ENCODE assay signal across 33 cellular contexts in genomic region chr3:183546625-183547024, GRCh38. TPM values are rescaled to one million over a fixed set of nuclear protein-coding genes. Genes with fewer than 3 reads are reported as not detected.
"Had no signal": no experiment of that assay in that cellular context is flagged by ENCODE, and none has a peak within 500 bp of the region (broad histone marks: within the 10 kb centered on the region; RNA-seq: fewer than 3 reads in every experiment).

No MANE protein-coding gene starts in this region.

- H3K4me3 Mint-ChIP-seq: activated B cell treated with CpG ODN at 0.5 μM for 24 hours; activated CD8-positive, alpha-beta T cell treated with anti-CD3 and anti-CD28 coated beads for 36 hours; activated naive CD4-positive, alpha-beta T cell treated with anti-CD3 and anti-CD28 coated beads, Interleukin-2, amount 10 ng/mL, durations not matched to agents 7 days and 5 days; activated naive CD8-positive, alpha-beta T cell treated with anti-CD3 and anti-CD28 coated beads for 36 hours; activated naive CD8-positive, alpha-beta T cell treated with anti-CD3 and anti-CD28 coated beads, Interleukin-2, amount 50 U/mL, for 24 hours; activated T-cell treated with anti-CD3 and anti-CD28 coated beads, Interleukin-2, amount 50 U/mL, for 4 hours; effector memory CD8-positive, alpha-beta T cell; T-cell; T-helper 1 cell treated with Interleukin-12 subunit alpha and Interleukin-12 subunit beta and Interleukin-4 antibody, amounts not matched to agents 30 μg/mL and 1 μg/mL, for 36 hours; T-helper 2 cell treated with Interferon-gamma antibody and Interleukin-4, amounts not matched to agents 5 μg/mL and 100 μg/mL, for 36 hours had no signal

- H3K36me3 ChIP-seq: adrenal gland, esophagus muscularis mucosa, gastrocnemius medialis, heart left ventricle, WERI-Rb-1 had no signal

- H3K4me1 ChIP-seq: esophagus muscularis mucosa, gastrocnemius medialis had no signal

- FAIRE-seq: colon had no signal

- H3K27me3 Mint-ChIP-seq: activated B cell treated with CpG ODN at 0.5 μM for 24 hours; activated CD8-positive, alpha-beta T cell treated with anti-CD3 and anti-CD28 coated beads for 36 hours; activated naive CD4-positive, alpha-beta T cell treated with anti-CD3 and anti-CD28 coated beads, Interleukin-2, amount 10 ng/mL, durations not matched to agents 7 days and 5 days; activated naive CD8-positive, alpha-beta T cell treated with anti-CD3 and anti-CD28 coated beads for 36 hours; activated naive CD8-positive, alpha-beta T cell treated with anti-CD3 and anti-CD28 coated beads, Interleukin-2, amount 50 U/mL, for 24 hours; effector memory CD8-positive, alpha-beta T cell; T-cell had no signal

- ATAC-seq: activated CD4-positive, CD25-positive, alpha-beta regulatory T cell treated with anti-CD3 and anti-CD28 coated beads, Interleukin-2, amount 50 U/mL, for 24 hours; activated CD8-positive, alpha-beta T cell treated with anti-CD3 and anti-CD28 coated beads for 36 hours; activated naive CD8-positive, alpha-beta T cell treated with anti-CD3 and anti-CD28 coated beads, Interleukin-2, amount 50 U/mL, for 24 hours; activated T-cell treated with anti-CD3 and anti-CD28 coated beads, Interleukin-2, amount 50 U/mL, for 4 hours; body of pancreas; effector memory CD8-positive, alpha-beta T cell; foreskin keratinocyte; gastrocnemius medialis; heart left ventricle; T-cell had no signal

- H3K27me3 ChIP-seq: adrenal gland, body of pancreas, esophagus muscularis mucosa, foreskin keratinocyte, gastrocnemius medialis, heart left ventricle had no signal

- H3K4me3 ChIP-seq: adrenal gland, body of pancreas, esophagus muscularis mucosa, gastrocnemius medialis, heart left ventricle had no signal

- H3K9me3 Mint-ChIP-seq: activated CD8-positive, alpha-beta T cell treated with anti-CD3 and anti-CD28 coated beads for 36 hours; activated naive CD4-positive, alpha-beta T cell treated with anti-CD3 and anti-CD28 coated beads, Interleukin-2, amount 10 ng/mL, durations not matched to agents 7 days and 5 days; activated naive CD8-positive, alpha-beta T cell treated with anti-CD3 and anti-CD28 coated beads, Interleukin-2, amount 50 U/mL, for 24 hours; activated T-cell treated with anti-CD3 and anti-CD28 coated beads, Interleukin-2, amount 50 U/mL, for 4 hours; effector memory CD8-positive, alpha-beta T cell; T-cell; T-helper 1 cell treated with Interleukin-12 subunit alpha and Interleukin-12 subunit beta and Interleukin-4 antibody, amounts not matched to agents 30 μg/mL and 1 μg/mL, for 36 hours; T-helper 2 cell treated with Interferon-gamma antibody and Interleukin-4, amounts not matched to agents 5 μg/mL and 100 μg/mL, for 36 hours had no signal

- H3K9me3 ChIP-seq: adrenal gland, body of pancreas, esophagus muscularis mucosa, gastrocnemius medialis, heart left ventricle had no signal

- DNase-seq: activated B cell treated with CpG ODN at 0.5 μM for 24 hours; activated CD4-positive, alpha-beta T cell treated with anti-CD3 and anti-CD28 coated beads for 48 hours; activated CD4-positive, alpha-beta T cell treated with anti-CD3 and anti-CD28 coated beads, Interleukin-2, amount 50 U/mL, for 1 hour; activated CD4-positive, alpha-beta T cell treated with anti-CD3 and anti-CD28 coated beads, Interleukin-2, amount 50 U/mL, for 48 hours; activated CD8-positive, alpha-beta memory T cell treated with anti-CD3 and anti-CD28 coated beads for 24 hours; activated CD8-positive, alpha-beta T cell treated with anti-CD3 and anti-CD28 coated beads for 36 hours; activated gamma-delta T cell; activated naive CD4-positive, alpha-beta T cell; activated naive CD4-positive, alpha-beta T cell treated with anti-CD3 and anti-CD28 coated beads, Interleukin-2, amount 10 ng/mL, durations not matched to agents 7 days and 5 days; activated naive CD8-positive, alpha-beta T cell treated with anti-CD3 and anti-CD28 coated beads for 36 hours; activated naive CD8-positive, alpha-beta T cell treated with anti-CD3 and anti-CD28 coated beads, Interleukin-2, amount 50 U/mL, for 24 hours; activated T-cell treated with anti-CD3 and anti-CD28 coated beads, Interleukin-2, amount 50 U/mL, for 4 hours; adrenal gland; aorta; body of pancreas; cortex of kidney; dermis blood vessel endothelial cell; effector CD4-positive, alpha-beta T cell; effector memory CD8-positive, alpha-beta T cell; erythroblast; foreskin keratinocyte; gastrocnemius medialis; glutamatergic neuron; heart left ventricle; T-cell; T1000; WERI-Rb-1 had no signal

- H3K27ac Mint-ChIP-seq: activated CD8-positive, alpha-beta T cell treated with anti-CD3 and anti-CD28 coated beads for 36 hours; activated naive CD4-positive, alpha-beta T cell treated with anti-CD3 and anti-CD28 coated beads, Interleukin-2, amount 10 ng/mL, durations not matched to agents 7 days and 5 days; activated naive CD8-positive, alpha-beta T cell treated with anti-CD3 and anti-CD28 coated beads for 36 hours; activated naive CD8-positive, alpha-beta T cell treated with anti-CD3 and anti-CD28 coated beads, Interleukin-2, amount 50 U/mL, for 24 hours; effector memory CD8-positive, alpha-beta T cell; T-cell; T-helper 1 cell treated with Interleukin-12 subunit alpha and Interleukin-12 subunit beta and Interleukin-4 antibody, amounts not matched to agents 30 μg/mL and 1 μg/mL, for 36 hours; T-helper 2 cell treated with Interferon-gamma antibody and Interleukin-4, amounts not matched to agents 5 μg/mL and 100 μg/mL, for 36 hours had no signal

- H3K27ac ChIP-seq: adrenal gland, body of pancreas, esophagus muscularis mucosa, foreskin keratinocyte, gastrocnemius medialis, heart left ventricle, WERI-Rb-1 had no signal

RNA-seq across cellular contexts. Expression of gene KLHL6, which starts 8.9 kb away (rescaled TPM):
- total RNA-seq: chondrocyte had no signal
